8 cellular contexts compared by ENCODE assay signal in the genomic region with DNA sequence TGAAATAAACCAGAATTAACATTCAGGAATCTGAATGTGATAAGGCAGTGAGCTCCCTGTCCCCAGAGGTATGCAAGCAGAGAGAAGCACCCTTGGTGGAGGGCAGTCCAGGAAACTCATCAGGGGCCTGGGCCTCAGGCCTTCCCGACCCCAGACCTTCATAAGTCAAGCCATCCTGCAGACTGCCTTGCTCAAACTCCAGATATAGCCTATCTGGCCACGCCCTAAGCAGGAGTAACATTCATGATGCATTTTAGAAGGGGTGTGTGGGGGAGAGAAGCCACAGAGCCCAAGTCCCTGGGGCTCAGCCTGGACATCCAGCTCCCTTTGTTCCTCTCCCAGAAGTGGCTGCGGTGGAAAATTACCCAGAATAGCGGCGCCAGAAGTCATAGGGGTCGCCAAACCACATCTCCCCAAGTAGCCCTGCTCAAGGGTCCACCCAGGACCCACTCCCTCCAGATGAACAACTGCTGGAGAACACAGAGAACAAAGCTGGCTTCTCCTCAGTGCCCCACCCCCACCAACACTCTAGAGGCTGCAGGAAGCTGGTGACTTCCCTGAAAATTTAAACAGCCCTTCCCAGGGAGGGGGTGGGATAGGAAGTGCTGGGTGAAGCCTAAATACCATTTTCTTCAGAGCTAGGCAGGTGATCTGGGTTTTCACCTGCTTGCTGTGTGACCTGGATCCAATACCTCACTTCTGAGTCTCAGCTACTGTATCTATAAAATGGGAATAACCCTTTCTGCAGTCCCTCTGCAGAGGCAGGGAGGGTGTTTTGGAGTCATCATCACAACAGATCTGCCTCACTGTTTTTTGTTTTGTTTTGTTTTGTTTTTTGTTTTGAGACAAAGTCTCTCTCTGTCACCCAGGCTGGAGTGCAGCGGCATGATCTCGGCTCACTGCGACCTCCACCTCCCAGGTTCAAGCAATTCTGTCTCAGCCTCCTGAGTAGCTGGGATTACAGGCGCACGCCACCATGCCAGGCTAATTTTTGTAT. TPM values are rescaled to one million over a fixed set of nuclear protein-coding genes. Genes with fewer than 3 reads are reported as not detected.
DNase-seq lines count a peak whose midpoint lies in the region; ATAC-seq and TF ChIP-seq lines count a peak whose summit lies in the region.

No MANE protein-coding gene starts in this region.

- H3K27ac ChIP-seq in 22Rv1: peak overlapping the region; percentile 95
- peak overlapping the region; percentile 98 for H3K27ac ChIP-seq in Panc1 (ENCODE audit: low read length)
- peak overlapping the region; percentile 90 for H3K27ac ChIP-seq in endodermal cell (ENCODE audit: low read depth, low read length)
- peak overlapping the region; percentile 95 for H3K27ac ChIP-seq in muscle layer of colon (ENCODE audit: low read depth, low read length)

- in situ Hi-C loops in Panc1 (cut with HindIII; ENCODE audit: low pct_unique_long_range_greater_than_20kb, low sequenced_read_pairs): no loop called here

- peak overlapping the region; percentile 22 for H3K9ac ChIP-seq in endodermal cell (ENCODE audit: extremely low read depth, low read length, poor library complexity, severe bottlenecking)
- peak overlapping the region; percentile 79 for H3K9ac ChIP-seq in muscle layer of colon (ENCODE audit: low read length)

- peaks cover 46% of the 10 kb centered on the region for H3K4me1 Mint-ChIP-seq in endodermal cell

- no peaks in the 10 kb centered on the region for H3K9me3 ChIP-seq in Panc1 (ENCODE audit: control insufficient read depth, insufficient read depth, low read depth, low read length)
- H3K9me3 ChIP-seq in endodermal cell (ENCODE audit: control insufficient read depth, low read length): no peaks in the 10 kb centered on the region
- no peaks in the 10 kb centered on the region for H3K9me3 ChIP-seq in muscle layer of colon (ENCODE audit: low read length)

- intact Hi-C loops in Panc1 (cut with micrococcal nuclease; ENCODE audit: unreplicated experiment): no loop called here

- H3K27ac Mint-ChIP-seq in endodermal cell: peak overlapping the region; percentile 99

- TF ChIP-seq CTCF in 22Rv1 (IDR thresholded peaks at IDR 0.05) (no peak), Panc1 (IDR thresholded peaks at IDR 0.05) (no peak), endodermal cell (conservative IDR thresholded peaks at IDR 0.05) (no peak)

- DNase-seq in H4 (ENCODE audit: low spot score) (peak; percentile 84), Panc1 (ENCODE audit: low read depth, low spot score) (no peak), endodermal cell (peak; percentile 93), cerebellar nuclear complex (lab: John Stamatoyannopoulos, UW) (no peak)

- H3K4me3 Mint-ChIP-seq in endodermal cell: peak overlapping the region; percentile 74

- H3K9me3 Mint-ChIP-seq in endodermal cell: no peaks in the 10 kb centered on the region

- H3K4me1 ChIP-seq in Panc1 (ENCODE audit: control insufficient read depth, insufficient read depth, low read length) (peaks cover 67% of the 10 kb centered on the region), endodermal cell (ENCODE audit: control insufficient read depth, insufficient read depth, low read length) (peaks cover 12% of the 10 kb centered on the region), muscle layer of colon (ENCODE audit: insufficient read depth, low read length) (peaks cover 63% of the 10 kb centered on the region)

- POLR2A ChIA-PET in Panc1 (lab: Charles Lee): interaction anchor here (0.6 to 2.2 kb wide), 2 partner anchors 11 to 156 kb away, joined by 8 read pairs; no protein-coding TSS in a partner anchor

- no peaks in the 10 kb centered on the region for H3K27me3 Mint-ChIP-seq in endodermal cell (ENCODE audit: insufficient read depth)

- peaks cover 10% of the 10 kb centered on the region for H3K36me3 Mint-ChIP-seq in endodermal cell (ENCODE audit: low read depth)

- CTCF ChIA-PET in Panc1 (lab: Charles Lee): no interaction called here

- H3K27me3 ChIP-seq in Panc1 (ENCODE audit: control insufficient read depth, insufficient read depth, low read length) (no peaks in the 10 kb centered on the region), endodermal cell (ENCODE audit: control insufficient read depth, insufficient read depth, low read length, poor library complexity, severe bottlenecking) (no peaks in the 10 kb centered on the region), muscle layer of colon (ENCODE audit: control insufficient read depth in 1 of 2, insufficient read depth in 2 of 2, low read length in 2 of 2) (no peaks in the 10 kb centered on the region)

- 72 to 90% methylated on average over 6 to 11 of the region's 11 CpGs for WGBS in endodermal cell (ENCODE audit: insufficient coverage in 1 of 2, insufficient read length in 1 of 2), 2 experiments

- ATAC-seq in Panc1: no peak
- ATAC-seq in GM21825 (IDR thresholded peaks at IDR 0.05; ENCODE audit: unreplicated experiment): no peak
- no peak for ATAC-seq in GM21390 (IDR thresholded peaks at IDR 0.05; ENCODE audit: unreplicated experiment)

- H3K36me3 ChIP-seq in Panc1 (ENCODE audit: control insufficient read depth, insufficient read depth, low read length): no peaks in the 10 kb centered on the region
- peaks cover 5% of the 10 kb centered on the region for H3K36me3 ChIP-seq in endodermal cell (ENCODE audit: control insufficient read depth, insufficient read depth, low read length)
- H3K36me3 ChIP-seq in muscle layer of colon (ENCODE audit: insufficient read depth, low read length): no peaks in the 10 kb centered on the region

- no TSS peak for BruUV-seq in Panc1 (replicated peaks; lab: Mats Ljungman, UMichigan)

- no peak overlapping the region for H3K4me3 ChIP-seq in Panc1 (ENCODE audit: low read depth in 2 of 2, low read length in 2 of 2)
- no peak overlapping the region for H3K4me3 ChIP-seq in endodermal cell (ENCODE audit: low read length)
- H3K4me3 ChIP-seq in muscle layer of colon (ENCODE audit: low read depth in 1 of 2, low read length in 2 of 2): no peak overlapping the region

RNA-seq across cellular contexts. Expression of gene SREBF1, which starts 1.5 kb away (rescaled TPM):
- total RNA-seq in H4 (2014; rRNA removed; shearing (Covaris generic)): 63.9 and 65.8 TPM in 2 replicates
- total RNA-seq in Panc1 (2021; ENCODE audit: unreplicated experiment): 230 TPM
- polyA plus RNA-seq in Panc1 (2012; ENCODE audit: insufficient read length): 434 TPM
- total RNA-seq in endodermal cell: 10 to 100 TPM; 39.0 to 58.2 TPM
- polyA plus RNA-seq in endodermal cell (2013, experiment 1 of 2): 69.1 TPM
- polyA plus RNA-seq in endodermal cell (2013, experiment 2 of 2): 66.7 TPM

Comparison
In these comparisons a context has a peak if more than half of its experiments do, and no peak if none do; other contexts are left out.
1. DNase-seq: peak in H4 (single experiment) and endodermal cell (single experiment); none in Panc1 (single experiment) and cerebellar nuclear complex (0 of 2).
2. Peak in every context shown above with its lines, with median percentiles within 50 percentile points of each other: H3K27ac ChIP-seq.